Comparison of ENCODE assay signal across 15 cellular contexts in genomic region chr15:74858366-74858735, GRCh38. TPM values are rescaled to one million over a fixed set of nuclear protein-coding genes. Genes with fewer than 3 reads are reported as not detected.
DNase-seq lines count a peak whose midpoint lies in the region; ATAC-seq lines count a peak whose summit lies in the region.
"Had no signal": no experiment of that assay in that cellular context is flagged by ENCODE, and none has a peak within 500 bp of the region (broad histone marks: within the 10 kb centered on the region; RNA-seq: fewer than 3 reads in every experiment).

No MANE protein-coding gene starts in this region.

- no peak overlapping the region for H3K4me3 Mint-ChIP-seq in activated naive CD4-positive, alpha-beta T cell treated with anti-CD3 and anti-CD28 coated beads, Interleukin-2, amount 10 ng/mL, durations not matched to agents 7 days and 5 days
- H3K4me3 Mint-ChIP-seq in T-cell (peak overlapping the region in 1 of 3 donors; percentile 13), immature natural killer cell (peak overlapping the region; percentile 46 to 72 (median 58))
- no peak overlapping the region for H3K4me3 Mint-ChIP-seq in stimulated activated naive CD8-positive, alpha-beta T cell treated with anti-CD3 and anti-CD28 coated beads, Interleukin-15, Interleukin-2, amounts not matched to agents 100 ng/mL and 50 ng/mL, for 24 hours

- H3K27me3 Mint-ChIP-seq in activated naive CD4-positive, alpha-beta T cell treated with anti-CD3 and anti-CD28 coated beads, Interleukin-2, amount 10 ng/mL, durations not matched to agents 7 days and 5 days = no peaks in the 10 kb centered on the region
- H3K27me3 Mint-ChIP-seq in T-cell (no peaks in the 10 kb centered on the region), immature natural killer cell (ENCODE audit: low read depth in 3 of 3) (no peaks in the 10 kb centered on the region)
- H3K27me3 Mint-ChIP-seq in stimulated activated naive CD8-positive, alpha-beta T cell treated with anti-CD3 and anti-CD28 coated beads, Interleukin-15, Interleukin-2, amounts not matched to agents 100 ng/mL and 50 ng/mL, for 24 hours = no peaks in the 10 kb centered on the region

- POLR2A ChIA-PET in T-cell (lab: Charles Lee) = interaction anchor here in 1 of 2 donors (0.6 kb wide), 1 partner anchor 16 kb away, joined by 3 read pairs; no protein-coding TSS in a partner anchor

- peak overlapping the region; percentile 32 to 62 for H3K27ac Mint-ChIP-seq in activated naive CD4-positive, alpha-beta T cell treated with anti-CD3 and anti-CD28 coated beads, Interleukin-2, amount 50 U/mL, for 72 hours
- no peak overlapping the region for H3K27ac Mint-ChIP-seq in activated naive CD4-positive, alpha-beta T cell treated with anti-CD3 and anti-CD28 coated beads, Interleukin-2, amount 10 ng/mL, durations not matched to agents 7 days and 5 days
- H3K27ac Mint-ChIP-seq in T-cell (peak overlapping the region; percentile 81 to 83), immature natural killer cell (peak overlapping the region; percentile 77 to 91 (median 90))
- H3K27ac Mint-ChIP-seq in stimulated activated naive CD8-positive, alpha-beta T cell treated with anti-CD3 and anti-CD28 coated beads, Interleukin-15, Interleukin-2, amounts not matched to agents 100 ng/mL and 50 ng/mL, for 24 hours = peak overlapping the region; percentile 71

- H3K4me1 Mint-ChIP-seq in activated naive CD4-positive, alpha-beta T cell treated with anti-CD3 and anti-CD28 coated beads, Interleukin-2, amount 10 ng/mL, durations not matched to agents 7 days and 5 days = peaks cover 34% of the 10 kb centered on the region
- H3K4me1 Mint-ChIP-seq in T-cell (peaks cover 45 to 47% (median 45%) of the 10 kb centered on the region in 3 donors), immature natural killer cell (peaks cover 55% of the 10 kb centered on the region in 2 donors)
- H3K4me1 Mint-ChIP-seq in stimulated activated naive CD8-positive, alpha-beta T cell treated with anti-CD3 and anti-CD28 coated beads, Interleukin-15, Interleukin-2, amounts not matched to agents 100 ng/mL and 50 ng/mL, for 24 hours (ENCODE audit: low read depth) = peaks cover 46% of the 10 kb centered on the region

- peaks cover 0 to 4% of the 10 kb centered on the region in 2 donors for H3K36me3 Mint-ChIP-seq in activated naive CD4-positive, alpha-beta T cell treated with anti-CD3 and anti-CD28 coated beads, Interleukin-2, amount 50 U/mL, for 72 hours
- peaks cover 12% of the 10 kb centered on the region for H3K36me3 Mint-ChIP-seq in activated naive CD4-positive, alpha-beta T cell treated with anti-CD3 and anti-CD28 coated beads, Interleukin-2, amount 10 ng/mL, durations not matched to agents 7 days and 5 days
- H3K36me3 Mint-ChIP-seq in T-cell = peaks cover 10% of the 10 kb centered on the region
- peaks cover 2 to 7% (median 6%) of the 10 kb centered on the region in 3 donors for H3K36me3 Mint-ChIP-seq in immature natural killer cell
- H3K36me3 Mint-ChIP-seq in stimulated activated naive CD8-positive, alpha-beta T cell treated with anti-CD3 and anti-CD28 coated beads, Interleukin-15, Interleukin-2, amounts not matched to agents 100 ng/mL and 50 ng/mL, for 24 hours (ENCODE audit: low read depth) = peaks cover 6% of the 10 kb centered on the region

- CTCF ChIA-PET in activated naive CD4-positive, alpha-beta T cell treated with anti-CD3 and anti-CD28 coated beads, Interleukin-2, amount 10 ng/mL, durations not matched to agents 7 days and 5 days (lab: Charles Lee) = interaction anchor here (1.0 to 2.7 kb wide), 5 partner anchors 12 to 74 kb away, joined by 3 to 14 read pairs (median 3); no protein-coding TSS in a partner anchor
- CTCF ChIA-PET in T-cell (lab: Charles Lee) = interaction anchor here (0.6 to 1.8 kb wide), 7 partner anchors 8 to 89 kb away, joined by 3 to 11 read pairs (median 5); partner anchors contain the start of gene COX5A (in 1 of the 2)

- no peaks in the 10 kb centered on the region for H3K9me3 Mint-ChIP-seq in activated naive CD4-positive, alpha-beta T cell treated with anti-CD3 and anti-CD28 coated beads, Interleukin-2, amount 50 U/mL, for 72 hours
- H3K9me3 Mint-ChIP-seq in activated naive CD4-positive, alpha-beta T cell treated with anti-CD3 and anti-CD28 coated beads, Interleukin-2, amount 10 ng/mL, durations not matched to agents 7 days and 5 days = no peaks in the 10 kb centered on the region
- H3K9me3 Mint-ChIP-seq in T-cell (no peaks in the 10 kb centered on the region), immature natural killer cell (no peaks in the 10 kb centered on the region)
- no peaks in the 10 kb centered on the region for H3K9me3 Mint-ChIP-seq in stimulated activated naive CD8-positive, alpha-beta T cell treated with anti-CD3 and anti-CD28 coated beads, Interleukin-15, Interleukin-2, amounts not matched to agents 100 ng/mL and 50 ng/mL, for 24 hours

- DNase-seq in activated naive CD4-positive, alpha-beta T cell treated with anti-CD3 and anti-CD28 coated beads, Interleukin-2, amount 50 U/mL, for 72 hours (ENCODE audit: low spot score in 2 of 2) = no peak
- no peak for DNase-seq in activated naive CD4-positive, alpha-beta T cell treated with anti-CD3 and anti-CD28 coated beads, Interleukin-2, amount 10 ng/mL, durations not matched to agents 7 days and 5 days
- DNase-seq in T-cell (no peak), immature natural killer cell (no peak), HCEC 1CT (no peak)
- no peak for DNase-seq in effector CD8-positive, alpha-beta T cell (lab: John Stamatoyannopoulos, UW)
- DNase-seq in activated CD4-positive, CD25-positive, alpha-beta regulatory T cell (lab: John Stamatoyannopoulos, UW) = no peak
- DNase-seq: DND-41; effector CD4-positive, alpha-beta T cell; NCI-H1436; NCI-H524 treated with DMSO at 0.1 percent for 48 hours; T-helper 9 cell; uterus had no signal

- no peak for ATAC-seq in activated naive CD4-positive, alpha-beta T cell treated with anti-CD3 and anti-CD28 coated beads, Interleukin-2, amount 50 U/mL, for 72 hours
- no peak for ATAC-seq in T-cell (replicated peaks in 1 of 4)

RNA-seq across cellular contexts. Expression of gene SCAMP2, which starts 14.8 kb away (rescaled TPM):
- total RNA-seq in activated naive CD4-positive, alpha-beta T cell treated with anti-CD3 and anti-CD28 coated beads, Interleukin-2, amount 50 U/mL, for 72 hours = 10 to 100 TPM; 79.5 to 92.7 TPM
- total RNA-seq in T-cell = 100 to 1,000 TPM in 3 of 5 donors, 10 to 100 TPM in 2; 76.8 to 141 (median 134) TPM
- polyA plus RNA-seq in immature natural killer cell = 100 to 1,000 TPM; 115 to 181 (median 141) TPM

RNA-seq across cellular contexts. Expression of gene ULK3, which starts 15.4 kb away (rescaled TPM):
- 10 to 100 TPM; 37.6 to 50.3 TPM for total RNA-seq in activated naive CD4-positive, alpha-beta T cell treated with anti-CD3 and anti-CD28 coated beads, Interleukin-2, amount 50 U/mL, for 72 hours
- total RNA-seq in T-cell = 100 to 1,000 TPM in 3 of 5 donors, 10 to 100 TPM in 2; 53.4 to 112 (median 101) TPM
- polyA plus RNA-seq in immature natural killer cell = 10 to 100 TPM; 26.0 to 48.4 (median 32.0) TPM

RNA-seq across cellular contexts. Expression of gene MPI, which starts 31.5 kb away (rescaled TPM):
- 10 to 100 TPM; 22.0 to 98.0 TPM for total RNA-seq in activated naive CD4-positive, alpha-beta T cell treated with anti-CD3 and anti-CD28 coated beads, Interleukin-2, amount 50 U/mL, for 72 hours
- total RNA-seq in T-cell = 10 to 100 TPM; 36.5 to 74.1 (median 66.1) TPM
- 10 to 100 TPM; 38.3 to 42.0 (median 40.9) TPM for polyA plus RNA-seq in immature natural killer cell

RNA-seq across cellular contexts. Expression of gene CPLX3, which starts 31.9 kb away (rescaled TPM):
- under 1 TPM in 1 of 2 donors, not detected in 1; 0.25 TPM for total RNA-seq in activated naive CD4-positive, alpha-beta T cell treated with anti-CD3 and anti-CD28 coated beads, Interleukin-2, amount 50 U/mL, for 72 hours
- under 1 TPM in 3 of 5 donors, not detected in 2; 0.16 to 0.50 (median 0.26) TPM for total RNA-seq in T-cell
- polyA plus RNA-seq in immature natural killer cell = not detected
- total RNA-seq: astrocyte, uterus had no signal

RNA-seq across cellular contexts. Expression of gene LMAN1L, which starts 45.7 kb away (rescaled TPM):
- 1 to 10 TPM in 1 of 2 donors, under 1 TPM in 1; 0.27 to 1.1 TPM for total RNA-seq in activated naive CD4-positive, alpha-beta T cell treated with anti-CD3 and anti-CD28 coated beads, Interleukin-2, amount 50 U/mL, for 72 hours
- 1 to 10 TPM in 1 of 5 donors, under 1 TPM in 4; 0.42 to 1.6 (median 0.44) TPM for total RNA-seq in T-cell
- polyA plus RNA-seq in immature natural killer cell = not detected

Comparison
In these comparisons a context has a peak if more than half of its experiments do, and no peak if none do; other contexts are left out.
1. H3K4me3 Mint-ChIP-seq: peak in immature natural killer cell (5 of 5); none in activated naive CD4-positive, alpha-beta T cell treated with anti-CD3 and anti-CD28 coated beads, Interleukin-2, amount 10 ng/mL, durations not matched to agents 7 days and 5 days (single experiment) and stimulated activated naive CD8-positive, alpha-beta T cell treated with anti-CD3 and anti-CD28 coated beads, Interleukin-15, Interleukin-2, amounts not matched to agents 100 ng/mL and 50 ng/mL, for 24 hours (single experiment).